In the genomic region with DNA sequence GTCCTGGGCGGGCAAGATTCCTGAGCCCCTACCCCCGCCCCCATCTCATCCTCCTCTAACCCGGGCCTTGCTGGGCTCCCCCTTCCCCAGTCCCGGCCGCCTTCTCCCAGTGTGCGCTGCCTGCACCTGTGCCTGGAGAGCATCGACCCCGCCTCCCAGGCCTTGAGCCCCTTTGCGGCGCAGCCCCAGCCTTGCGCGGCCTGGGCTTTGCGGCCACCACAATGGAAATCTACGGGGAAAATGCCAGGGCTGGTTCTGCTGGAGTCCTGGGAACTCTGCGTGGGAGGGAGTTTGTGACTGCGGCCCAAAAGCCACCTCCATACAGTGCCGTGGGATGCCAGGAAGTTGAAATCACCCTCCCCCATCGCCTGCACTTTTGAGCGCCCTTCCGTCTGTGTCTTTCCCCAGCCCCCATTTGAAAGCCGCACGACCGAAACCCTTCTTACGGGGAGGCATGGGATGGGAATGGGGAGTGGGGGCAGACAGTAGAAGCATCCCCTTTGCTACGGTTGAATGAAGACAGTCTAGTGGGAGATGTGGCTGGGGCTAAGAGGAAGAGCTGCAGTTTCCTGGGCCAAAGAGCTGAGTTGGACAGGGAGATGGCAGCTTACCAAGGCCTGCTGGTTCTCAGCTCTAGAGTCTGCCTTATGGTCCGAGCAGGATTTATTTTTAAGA, we compare ENCODE assay signal across 9 cellular contexts. TPM values are rescaled to one million over a fixed set of nuclear protein-coding genes. Genes with fewer than 3 reads are reported as not detected.
DNase-seq lines count a peak whose midpoint lies in the region; ATAC-seq and TF ChIP-seq lines count a peak whose summit lies in the region.
"Had no signal": no experiment of that assay in that cellular context is flagged by ENCODE, and none has a peak within 500 bp of the region (broad histone marks: within the 10 kb centered on the region; RNA-seq: fewer than 3 reads in every experiment).

No MANE protein-coding gene starts in this region.

- WGBS in gastroesophageal sphincter (ENCODE audit: low coverage in 1 of 2), 2 donors: 4 to 14% methylated on average over 3 to 17 of the region's 26 CpGs

- no peak for TF ChIP-seq POLR2A in gastroesophageal sphincter (IDR thresholded peaks at IDR 0.05)

- H4K20me1 ChIP-seq in OCI-LY1 (ENCODE audit: insufficient read depth, low read length): no peaks in the 10 kb centered on the region

- H2AFZ ChIP-seq in OCI-LY1 (ENCODE audit: low read length): no peak overlapping the region

- H3K27me3 ChIP-seq in OCI-LY1 (ENCODE audit: insufficient read depth, low read length): no peaks in the 10 kb centered on the region
- H3K27me3 ChIP-seq in foreskin keratinocyte: peaks cover 60% of the 10 kb centered on the region
- H3K27me3 ChIP-seq in gastroesophageal sphincter: peaks cover 100% of the 10 kb centered on the region

- H3K4me3 ChIP-seq in OCI-LY1 (ENCODE audit: low read depth, low read length, poor library complexity, severe bottlenecking) (peak overlapping the region; percentile 0), gastroesophageal sphincter (peak overlapping the region in 1 of 2 donors; percentile 51)

- peak; percentile 73 for DNase-seq in NCI-H1436 (lab: John Stamatoyannopoulos, UW)
- no peak for DNase-seq in NCI-H1436 treated with DMSO at 0.1 percent for 48 hours (lab: John Stamatoyannopoulos, UW)
- no peak for DNase-seq in foreskin keratinocyte
- DNase-seq in sciatic nerve (ENCODE audit: low spot score): no peak
- DNase-seq in T-helper 1 cell: no peak

- intact Hi-C loops in sciatic nerve (cut with DNase I): loop anchor here (10.0 kb wide), 1 partner anchor 544 kb away; no protein-coding TSS in a partner anchor

- peaks cover 19% of the 10 kb centered on the region for H3K79me2 ChIP-seq in OCI-LY1 (ENCODE audit: insufficient read depth, low read length)

- no peaks in the 10 kb centered on the region for H3K9me2 ChIP-seq in OCI-LY1 (ENCODE audit: low read depth, low read length)

- no peak for TF ChIP-seq CTCF in OCI-LY1 (IDR thresholded peaks at IDR 0.05; ENCODE audit: low read length)
- no peak for TF ChIP-seq CTCF in foreskin keratinocyte (conservative IDR thresholded peaks at IDR 0.05)
- TF ChIP-seq CTCF in gastroesophageal sphincter (IDR thresholded peaks at IDR 0.05): no peak

- peak overlapping the region; percentile 14; the same call in 1 of the 2 replicates for H3K9ac ChIP-seq in OCI-LY1 (ENCODE audit: low read length)

- H3K36me3 ChIP-seq in OCI-LY1 (ENCODE audit: insufficient read depth, low read length) (peaks cover 12% of the 10 kb centered on the region; the same call in 1 of the 2 replicates), gastroesophageal sphincter (no peaks in the 10 kb centered on the region)

- ATAC-seq in foreskin keratinocyte: peak; percentile 3
- ATAC-seq in sciatic nerve: peak; percentile 36
- ATAC-seq in gastroesophageal sphincter: no peak
- no peak for ATAC-seq in GM19035 (IDR thresholded peaks at IDR 0.05; ENCODE audit: unreplicated experiment)

- H3K9me3 ChIP-seq in OCI-LY1 (ENCODE audit: low read length): no peaks in the 10 kb centered on the region
- H3K9me3 ChIP-seq in gastroesophageal sphincter: no peaks in the 10 kb centered on the region

- TF ChIP-seq EP300 in gastroesophageal sphincter (IDR thresholded peaks at IDR 0.05): no peak

- H3K4me2 ChIP-seq in OCI-LY1 (ENCODE audit: low read length): peak overlapping the region; percentile 30

- H3K4me1 ChIP-seq in OCI-LY1 (ENCODE audit: insufficient read depth, low read length, severe bottlenecking): peaks cover 80% of the 10 kb centered on the region
- peaks cover 12% of the 10 kb centered on the region for H3K4me1 ChIP-seq in foreskin keratinocyte
- H3K4me1 ChIP-seq in gastroesophageal sphincter: peaks cover 0 to 38% (median 12%) of the 10 kb centered on the region in 3 donors

- H3K27ac ChIP-seq in OCI-LY1 (ENCODE audit: low read depth, low read length, poor library complexity, severe bottlenecking) (peak overlapping the region; percentile 82), foreskin keratinocyte (no peak overlapping the region), gastroesophageal sphincter (peak overlapping the region in 1 of 4 donors; percentile 7)

- no peaks in the 10 kb centered on the region for H3F3A ChIP-seq in OCI-LY1 (ENCODE audit: insufficient read depth, low read length)

RNA-seq across cellular contexts. Expression of gene SOX2, which starts 1.0 kb away (rescaled TPM):
- total RNA-seq in foreskin keratinocyte: 0.07 and 0.32 TPM in 2 replicates
- 0.03 and 0.09 TPM in 2 replicates for polyA plus RNA-seq in foreskin keratinocyte
- total RNA-seq in sciatic nerve: 12.4 TPM
- total RNA-seq in gastroesophageal sphincter: 1 to 10 TPM; 3.1 to 9.9 (median 5.7) TPM
- total RNA-seq: kidney epithelial cell had no signal

Comparison
In these comparisons a context has a peak if more than half of its experiments do, and no peak if none do; other contexts are left out.
1. ATAC-seq: peak in foreskin keratinocyte (single experiment) and sciatic nerve (single experiment); none in gastroesophageal sphincter (single experiment) and GM19035 (single experiment).